In genomic region chr15:78301813-78302212, GRCh38 we compare ENCODE assay signal across 2 cellular contexts.
TF ChIP-seq lines count a peak whose summit lies in the region.

No MANE protein-coding gene starts in this region.

TF ChIP-seq in SK-N-SH, 30 proteins besides CTCF, POLR2A, EP300 and RAD21:
- TF ChIP-seq JUND (IDR thresholded peaks at IDR 0.05): no peak
- no peak for TF ChIP-seq RCOR1 (IDR thresholded peaks at IDR 0.05; ENCODE audit: low read length)
- TF ChIP-seq NFIC (IDR thresholded peaks at IDR 0.05; ENCODE audit: borderline replicate concordance): no peak
- TF ChIP-seq YY1 (IDR thresholded peaks at IDR 0.05; ENCODE audit: low read depth): no peak
- no peak for TF ChIP-seq IRF3 (IDR thresholded peaks at IDR 0.05; ENCODE audit: low read depth, low read length)
- TF ChIP-seq ELF1 (IDR thresholded peaks at IDR 0.05): no peak
- TF ChIP-seq NRF1 (IDR thresholded peaks at IDR 0.05; ENCODE audit: low read depth, low read length): no peak
- no peak for TF ChIP-seq FOXJ3 (CRISPR knock-in tag; IDR thresholded peaks at IDR 0.05)
- no peak for TF ChIP-seq SMC3 (IDR thresholded peaks at IDR 0.05; ENCODE audit: low read depth, low read length)

TF ChIP-seq in SK-N-SH treated with all-trans-retinoic acid at 6 μM for 48 hours, 23 proteins besides CTCF, POLR2A, EP300 and RAD21:
- TF ChIP-seq ISL1 (CRISPR knock-in tag; IDR thresholded peaks at IDR 0.05) (no peak), BACH2 (CRISPR knock-in tag; IDR thresholded peaks at IDR 0.05; ENCODE audit: borderline replicate concordance) (no peak), ARNTL (CRISPR knock-in tag; IDR thresholded peaks at IDR 0.05; ENCODE audit: borderline replicate concordance, low read depth) (no peak), ZNF70 (CRISPR knock-in tag; IDR thresholded peaks at IDR 0.05) (no peak), GLIS3 (CRISPR knock-in tag; IDR thresholded peaks at IDR 0.05) (no peak), OSR1 (CRISPR knock-in tag; IDR thresholded peaks at IDR 0.05) (no peak), ZC3H10 (CRISPR knock-in tag; IDR thresholded peaks at IDR 0.05) (no peak), CSDC2 (CRISPR knock-in tag; IDR thresholded peaks at IDR 0.05) (no peak), TOX (CRISPR knock-in tag; IDR thresholded peaks at IDR 0.05; ENCODE audit: borderline replicate concordance) (no peak), ZFP30 (CRISPR knock-in tag; IDR thresholded peaks at IDR 0.05) (no peak), ESRRG (CRISPR knock-in tag; IDR thresholded peaks at IDR 0.05) (no peak), CREB5 (CRISPR knock-in tag; IDR thresholded peaks at IDR 0.05; ENCODE audit: low read depth) (no peak), ZNF565 (CRISPR knock-in tag; conservative IDR thresholded peaks at IDR 0.05; ENCODE audit: low read depth) (no peak)
- TF ChIP-seq, protein P1, sequence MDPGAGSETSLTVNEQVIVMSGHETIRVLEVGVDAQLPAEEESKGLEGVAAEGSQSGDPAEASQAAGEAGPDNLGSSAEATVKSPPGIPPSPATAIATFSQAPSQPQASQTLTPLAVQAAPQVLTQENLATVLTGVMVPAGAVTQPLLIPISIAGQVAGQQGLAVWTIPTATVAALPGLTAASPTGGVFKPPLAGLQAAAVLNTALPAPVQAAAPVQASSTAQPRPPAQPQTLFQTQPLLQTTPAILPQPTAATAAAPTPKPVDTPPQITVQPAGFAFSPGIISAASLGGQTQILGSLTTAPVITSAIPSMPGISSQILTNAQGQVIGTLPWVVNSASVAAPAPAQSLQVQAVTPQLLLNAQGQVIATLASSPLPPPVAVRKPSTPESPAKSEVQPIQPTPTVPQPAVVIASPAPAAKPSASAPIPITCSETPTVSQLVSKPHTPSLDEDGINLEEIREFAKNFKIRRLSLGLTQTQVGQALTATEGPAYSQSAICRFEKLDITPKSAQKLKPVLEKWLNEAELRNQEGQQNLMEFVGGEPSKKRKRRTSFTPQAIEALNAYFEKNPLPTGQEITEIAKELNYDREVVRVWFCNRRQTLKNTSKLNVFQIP (CRISPR knock-in tag; IDR thresholded peaks at IDR 0.05; ENCODE audit: borderline replicate concordance, low read depth): no peak
- TF ChIP-seq, protein P2, sequence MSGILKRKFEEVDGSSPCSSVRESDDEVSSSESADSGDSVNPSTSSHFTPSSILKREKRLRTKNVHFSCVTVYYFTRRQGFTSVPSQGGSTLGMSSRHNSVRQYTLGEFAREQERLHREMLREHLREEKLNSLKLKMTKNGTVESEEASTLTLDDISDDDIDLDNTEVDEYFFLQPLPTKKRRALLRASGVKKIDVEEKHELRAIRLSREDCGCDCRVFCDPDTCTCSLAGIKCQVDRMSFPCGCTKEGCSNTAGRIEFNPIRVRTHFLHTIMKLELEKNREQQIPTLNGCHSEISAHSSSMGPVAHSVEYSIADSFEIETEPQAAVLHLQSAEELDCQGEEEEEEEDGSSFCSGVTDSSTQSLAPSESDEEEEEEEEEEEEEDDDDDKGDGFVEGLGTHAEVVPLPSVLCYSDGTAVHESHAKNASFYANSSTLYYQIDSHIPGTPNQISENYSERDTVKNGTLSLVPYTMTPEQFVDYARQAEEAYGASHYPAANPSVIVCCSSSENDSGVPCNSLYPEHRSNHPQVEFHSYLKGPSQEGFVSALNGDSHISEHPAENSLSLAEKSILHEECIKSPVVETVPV (CRISPR knock-in tag; IDR thresholded peaks at IDR 0.05): no peak
